8 cellular contexts compared by ENCODE assay signal in genomic region chr19:18919895-18920204, GRCh38. TPM values are rescaled to one million over a fixed set of nuclear protein-coding genes. Genes with fewer than 3 reads are reported as not detected.
DNase-seq lines count a peak whose midpoint lies in the region; ATAC-seq and TF ChIP-seq lines count a peak whose summit lies in the region.

No MANE protein-coding gene starts in this region.

- H3K4me3 ChIP-seq in SJSA1 (peak overlapping the region; percentile 78), fibroblast of pulmonary artery (replicated peaks; ENCODE audit: low read depth, low read length) (peak overlapping the region; percentile 100), sigmoid colon (peak overlapping the region; percentile 80 to 96 (median 86))

- ATAC-seq in GM19328 (IDR thresholded peaks at IDR 0.05; ENCODE audit: unreplicated experiment), result peak; percentile 5
- ATAC-seq in GM18870 (IDR thresholded peaks at IDR 0.05; ENCODE audit: unreplicated experiment), result no peak
- no peak for ATAC-seq in HG03521 (IDR thresholded peaks at IDR 0.05; ENCODE audit: unreplicated experiment)

- H3K4me1 ChIP-seq in SJSA1 (replicated peaks) (peaks cover 12% of the 10 kb centered on the region), sigmoid colon (peaks cover 0 to 44% (median 26%) of the 10 kb centered on the region in 4 donors)

- H3K36me3 ChIP-seq in SJSA1 (peaks cover 72% of the 10 kb centered on the region), sigmoid colon (peaks cover 25 to 48% (median 36%) of the 10 kb centered on the region in 4 donors)

- H3K27ac ChIP-seq in SJSA1 (peak overlapping the region; percentile 25), sigmoid colon (peak overlapping the region; percentile 74 to 85 (median 76))

- TF ChIP-seq CTCF in fibroblast of pulmonary artery (IDR thresholded peaks at IDR 0.05; ENCODE audit: low read length, missing control alignments) (no peak), sigmoid colon (IDR thresholded peaks at IDR 0.05) (no peak)

- intact Hi-C loops in sigmoid colon (cut with DNase I), result loop anchor here (2.0 kb wide), 1 partner anchor 21 kb away; the partner anchor contains the start of gene HOMER3

- no peak for TF ChIP-seq POLR2A in sigmoid colon (IDR thresholded peaks at IDR 0.05)

- no peak for TF ChIP-seq EP300 in sigmoid colon (IDR thresholded peaks at IDR 0.05)

- no peaks in the 10 kb centered on the region for H3K27me3 ChIP-seq in SJSA1 (replicated peaks)
- no peaks in the 10 kb centered on the region for H3K27me3 ChIP-seq in sigmoid colon

- H3K9me3 ChIP-seq in SJSA1 (replicated peaks) (no peaks in the 10 kb centered on the region), sigmoid colon (no peaks in the 10 kb centered on the region)

- 1% methylated on average over 15 of the region's 15 CpGs for WGBS in sigmoid colon, 2 donors

- DNase-seq in SJSA1 (ENCODE audit: low read depth in 1 of 2, low spot score in 2 of 2), result no peak
- DNase-seq in fibroblast of pulmonary artery (ENCODE audit: low read depth), result no peak
- no peak for DNase-seq in sigmoid colon
- DNase-seq in NCI-H1694 treated with DMSO at 0.1 percent for 48 hours (lab: John Stamatoyannopoulos, UW), result no peak
- DNase-seq in stimulated activated CD4-positive, alpha-beta T cell treated with anti-CD3 and anti-CD28 coated beads, Interleukin-1b, Interleukin-23, amount 100 ng/mL, for 48 hours, result no peak

RNA-seq across cellular contexts. Expression of gene DDX49, which starts 0.3 kb away (rescaled TPM):
- total RNA-seq in SJSA1 (2014; rRNA removed; shearing (Covaris generic)), result 105 and 134 TPM in 2 replicates
- 10 to 100 TPM; 32.7 to 39.6 (median 38.4) TPM for total RNA-seq in sigmoid colon
- polyA plus RNA-seq in sigmoid colon, result 10 to 100 TPM; 35.4 to 51.1 (median 46.1) TPM

RNA-seq across cellular contexts. Expression of gene COPE, which starts 0.7 kb away (rescaled TPM):
- total RNA-seq in SJSA1 (2014; rRNA removed; shearing (Covaris generic)), result 353 and 598 TPM in 2 replicates
- 100 to 1,000 TPM; 130 to 198 (median 157) TPM for total RNA-seq in sigmoid colon
- 100 to 1,000 TPM; 269 to 346 (median 280) TPM for polyA plus RNA-seq in sigmoid colon

RNA-seq across cellular contexts. Expression of gene HOMER3, which starts 21.2 kb away (rescaled TPM):
- total RNA-seq in SJSA1 (2014; rRNA removed; shearing (Covaris generic)), result 53.7 and 79.3 TPM in 2 replicates
- total RNA-seq in sigmoid colon, result 10 to 100 TPM; 15.7 to 36.3 (median 31.8) TPM
- 10 to 100 TPM in 1 of 3 donors, 1 to 10 TPM in 2; 6.2 to 22.8 (median 6.6) TPM for polyA plus RNA-seq in sigmoid colon

RNA-seq across cellular contexts. Expression of gene CERS1, which starts 23.9 kb away (rescaled TPM):
- total RNA-seq in SJSA1 (2014; rRNA removed; shearing (Covaris generic)), result not detected in 2 replicates
- total RNA-seq in sigmoid colon, result 1 to 10 TPM in 2 of 4 donors, under 1 TPM in 2; 0.36 to 3.6 (median 1.1) TPM
- under 1 TPM in 1 of 3 donors, not detected in 2; 0.70 TPM for polyA plus RNA-seq in sigmoid colon
